Comparison of ENCODE assay signal across 18 cellular contexts in genomic region chr12:19415563-19415962, GRCh38. TPM values are rescaled to one million over a fixed set of nuclear protein-coding genes. Genes with fewer than 3 reads are reported as not detected.
A peak's percentile ranks its signal among the peaks of the same experiment; 100 is the strongest.
DNase-seq lines count a peak whose midpoint lies in the region; FAIRE-seq and TF ChIP-seq lines count a peak whose summit lies in the region.
"Had no signal": no experiment of that assay in that cellular context is flagged by ENCODE, and none has a peak within 500 bp of the region (broad histone marks: within the 10 kb centered on the region; RNA-seq: fewer than 3 reads in every experiment).

No MANE protein-coding gene starts in this region.

- H3K23ac ChIP-seq in H1 (ENCODE audit: insufficient read length): no peak overlapping the region

- in situ Hi-C loops in HAP-1 (cut with MboI; ENCODE audit: low sequenced_read_pairs): no loop called here

- H3K56ac ChIP-seq in H1 (replicated peaks; ENCODE audit: insufficient read length, low read depth, low read length): no peak overlapping the region

- H3K23me2 ChIP-seq in H1 (ENCODE audit: low read depth, low read length): no peaks in the 10 kb centered on the region

- intact Hi-C loops in spleen (cut with DNase I; ENCODE audit: low total_unique reads): no loop called here

- no peak overlapping the region for H3K18ac ChIP-seq in H1 (ENCODE audit: extremely low read depth, low read length)

- no peak overlapping the region for H4K91ac ChIP-seq in H1 (replicated peaks; ENCODE audit: insufficient read length, low read length)

- TF ChIP-seq POLR2A in NB4 (IDR thresholded peaks at IDR 0.05; ENCODE audit: extremely low read depth, insufficient read length) (no peak), H1 (IDR thresholded peaks at IDR 0.05; ENCODE audit: control extremely low read depth in 1 of 2, low read depth in 2 of 2, low read length in 2 of 2) (no peak), spleen (IDR thresholded peaks at IDR 0.05) (no peak)

- POLR2A ChIA-PET in H1 (lab: Charles Lee; ENCODE audit: partially characterized antibody): no interaction called here
- POLR2A ChIA-PET in SK-N-SH (lab: Yijun Ruan, JAX): no interaction called here

- H2AFZ ChIP-seq in H1 (ENCODE audit: low read length) (no peak overlapping the region), SK-N-SH (ENCODE audit: low read depth) (no peak overlapping the region)
- H2AFZ ChIP-seq: GM23248 had no signal

- H3K27me3 ChIP-seq in HAP-1 (ENCODE audit: low read depth) (no peaks in the 10 kb centered on the region), H1 (replicated peaks in 1 of 4; ENCODE audit: control insufficient read depth in 3 of 4, extremely low read depth in 1 of 4, insufficient read depth in 3 of 4, low read length in 3 of 4) (no peaks in the 10 kb centered on the region), spleen (replicated peaks in 1 of 7) (no peaks in the 10 kb centered on the region), SK-N-SH (ENCODE audit: insufficient read depth) (no peaks in the 10 kb centered on the region)

- DNase-seq in HAP-1 (ENCODE audit: low spot score in 2 of 2): peak; percentile 75 to 85
- DNase-seq in NB4 (ENCODE audit: low read depth): peak; percentile 62
- no peak for DNase-seq in H1 (ENCODE audit: low read depth in 1 of 2, low spot score in 2 of 2)
- DNase-seq in spleen: peak; percentile 11
- no peak for DNase-seq in NCI-H2227 (lab: John Stamatoyannopoulos, UW; ENCODE audit: unreplicated experiment)
- DNase-seq in SK-N-SH: no peak
- no peak for DNase-seq in SW480 (ENCODE audit: low spot score)
- DNase-seq: C1 segment of cervical spinal cord; Calu3; CD4-positive, alpha-beta memory T cell; COR-L47; DMS53; DND-41; GM23248; HCEC 1CT had no signal

- no peaks in the 10 kb centered on the region; the same call in 1 of the 2 replicates for H3K9me3 ChIP-seq in HAP-1
- no peaks in the 10 kb centered on the region for H3K9me3 ChIP-seq in H1 (ENCODE audit: insufficient read depth in 2 of 2, low read depth in 1 of 2, low read length in 1 of 2)
- H3K9me3 ChIP-seq in spleen: no peaks in the 10 kb centered on the region
- no peaks in the 10 kb centered on the region for H3K9me3 ChIP-seq in SK-N-SH

- no peaks in the 10 kb centered on the region for H3K9me2 ChIP-seq in SK-N-SH

- H3K4me1 ChIP-seq in HAP-1 (peaks cover 38% of the 10 kb centered on the region), H1 (replicated peaks in 1 of 4; ENCODE audit: control insufficient read depth in 3 of 4, insufficient read depth in 4 of 4, low read length in 3 of 4) (peaks cover 0 to 5% (median 4%) of the 10 kb centered on the region in 4 experiments; a peak in 5 of 7 replicates), spleen (no peaks in the 10 kb centered on the region), SK-N-SH (ENCODE audit: control insufficient read depth in 1 of 2, insufficient read depth in 2 of 2, low read depth in 1 of 2, low read length in 1 of 2) (no peaks in the 10 kb centered on the region; a peak in 1 of 4 replicates)

- no peak overlapping the region for H4K8ac ChIP-seq in H1 (ENCODE audit: extremely low read depth, insufficient read depth, low read length)

- CTCF ChIA-PET in H1 (lab: Charles Lee; ENCODE audit: partially characterized antibody): no interaction called here
- CTCF ChIA-PET in SK-N-SH (lab: Yijun Ruan, JAX): no interaction called here

- no peak overlapping the region for H3K9ac ChIP-seq in H1 (replicated peaks in 1 of 4; ENCODE audit: extremely low read depth in 1 of 4, low read depth in 3 of 4, low read length in 3 of 4)
- H3K9ac ChIP-seq in SK-N-SH: no peak overlapping the region
- H3K9ac ChIP-seq: GM23248 had no signal

- no peak overlapping the region for H2BK20ac ChIP-seq in H1 (ENCODE audit: low read length)

- H3K36me3 ChIP-seq in HAP-1 (replicated peaks) (no peaks in the 10 kb centered on the region), H1 (ENCODE audit: control insufficient read depth in 2 of 4, insufficient read depth in 4 of 4, low read length in 3 of 4) (no peaks in the 10 kb centered on the region), spleen (no peaks in the 10 kb centered on the region), SK-N-SH (replicated peaks in 1 of 2; ENCODE audit: control insufficient read depth in 1 of 2, insufficient read depth in 2 of 2, low read length in 1 of 2) (no peaks in the 10 kb centered on the region)

- no peak overlapping the region for H3K27ac ChIP-seq in H1 (ENCODE audit: low read depth, low read length)
- H3K27ac ChIP-seq in spleen: no peak overlapping the region
- no peak overlapping the region for H3K27ac ChIP-seq in SK-N-SH (ENCODE audit: low read depth in 2 of 2, low read length in 1 of 2)
- H3K27ac ChIP-seq: GM23248 had no signal

- no peaks in the 10 kb centered on the region for H3K79me2 ChIP-seq in H1 (ENCODE audit: control insufficient read depth in 1 of 2, insufficient read depth in 2 of 2, low read length in 2 of 2)
- no peaks in the 10 kb centered on the region for H3K79me2 ChIP-seq in SK-N-SH (ENCODE audit: insufficient read depth)

- no peaks in the 10 kb centered on the region for H3K79me1 ChIP-seq in H1 (ENCODE audit: low read depth, low read length)

- H2BK15ac ChIP-seq in H1 (ENCODE audit: low read length): no peak overlapping the region

- H3K4me3 ChIP-seq in HAP-1 (no peak overlapping the region), NB4 (ENCODE audit: low read depth, low read length) (no peak overlapping the region), H1 (ENCODE audit: extremely low read depth in 1 of 4, insufficient read depth in 2 of 4, low read depth in 3 of 4, low read length in 4 of 4) (no peak overlapping the region), spleen (no peak overlapping the region), SK-N-SH (ENCODE audit: low read depth in 2 of 2, low read length in 1 of 2) (no peak overlapping the region)
- H3K4me3 ChIP-seq: GM23248 had no signal

- H2BK120ac ChIP-seq in H1 (replicated peaks; ENCODE audit: low read depth, low read length): no peak overlapping the region

- peak overlapping the region; percentile 87; the same call in 1 of the 2 replicates for H2BK12ac ChIP-seq in H1 (ENCODE audit: low read depth, low read length)

- TF ChIP-seq EP300 in H1 (IDR thresholded peaks at IDR 0.05; ENCODE audit: borderline replicate concordance in 1 of 2, low read depth in 2 of 2, low read length in 2 of 2) (no peak), SK-N-SH (IDR thresholded peaks at IDR 0.05; ENCODE audit: borderline replicate concordance in 1 of 2, low read depth in 1 of 2, low read length in 1 of 2) (no peak)

- H3K4me2 ChIP-seq in H1 (ENCODE audit: insufficient read depth in 1 of 2, low read depth in 2 of 2, low read length in 2 of 2) (no peak overlapping the region), SK-N-SH (no peak overlapping the region)

- no peak overlapping the region for H4K5ac ChIP-seq in H1 (ENCODE audit: insufficient read length, low read depth, low read length)

- TF ChIP-seq RAD21 in H1 (IDR thresholded peaks at IDR 0.05 in 1 of 2, conservative IDR thresholded peaks at IDR 0.05 in 1 of 2; ENCODE audit: low read depth in 2 of 2, low read length in 2 of 2): no peak
- no peak for TF ChIP-seq RAD21 in SK-N-SH (IDR thresholded peaks at IDR 0.05; ENCODE audit: low read length)

- TF ChIP-seq CTCF in NB4 (IDR thresholded peaks at IDR 0.05; ENCODE audit: low read depth, low read length) (no peak), H1 (IDR thresholded peaks at IDR 0.05; ENCODE audit: control extremely low read depth in 1 of 3, insufficient read depth in 1 of 3, low read depth in 1 of 3, low read length in 3 of 3) (no peak), spleen (IDR thresholded peaks at IDR 0.05 in 8 of 11, conservative IDR thresholded peaks at IDR 0.05 in 3 of 11) (no peak), SK-N-SH (IDR thresholded peaks at IDR 0.05) (no peak)

- H2AK5ac ChIP-seq in H1 (ENCODE audit: low read depth, low read length): no peak overlapping the region

- H3K14ac ChIP-seq in H1 (ENCODE audit: insufficient read length): no peak overlapping the region

- H3K4ac ChIP-seq in H1 (replicated peaks; ENCODE audit: insufficient read length, low read depth, low read length): no peak overlapping the region

- no peaks in the 10 kb centered on the region for H4K20me1 ChIP-seq in H1 (replicated peaks in 1 of 2; ENCODE audit: control insufficient read depth in 1 of 2, insufficient read depth in 2 of 2, low read length in 2 of 2)
- no peaks in the 10 kb centered on the region for H4K20me1 ChIP-seq in SK-N-SH (ENCODE audit: insufficient read depth)

- no peaks in the 10 kb centered on the region for H3F3A ChIP-seq in SK-N-SH (replicated peaks; ENCODE audit: insufficient read depth)

- H2BK5ac ChIP-seq in H1 (ENCODE audit: low read depth, low read length): no peak overlapping the region

- no peak for FAIRE-seq in H1 (lab: Jason Lieb, UNC)
- FAIRE-seq: G401.6, GM19239, H54 had no signal

TF ChIP-seq in H1, 55 proteins besides CTCF, POLR2A, EP300 and RAD21 (continues in another document):
- TF ChIP-seq SAP30 (IDR thresholded peaks at IDR 0.05; ENCODE audit: insufficient read depth, insufficient replicate concordance, low read length): no peak
- no peak for TF ChIP-seq SP2 (IDR thresholded peaks at IDR 0.05; ENCODE audit: low read length)
- TF ChIP-seq BACH1 (IDR thresholded peaks at IDR 0.05; ENCODE audit: low read length): no peak
- no peak for TF ChIP-seq SIX5 (IDR thresholded peaks at IDR 0.05; ENCODE audit: low read depth, low read length)
- TF ChIP-seq KDM4A (IDR thresholded peaks at IDR 0.05; ENCODE audit: low read depth, low read length, severe bottlenecking): no peak

TF ChIP-seq in SK-N-SH, 30 proteins besides CTCF, POLR2A, EP300 and RAD21 (continues in another document):
- TF ChIP-seq RFX5 (IDR thresholded peaks at IDR 0.05; ENCODE audit: low read length): no peak

RNA-seq across cellular contexts. Expression of gene AEBP2, which starts 23.7 kb away (rescaled TPM):
- total RNA-seq in H1 (2021; fragmentation: NEBNext Ultra II Directional; extraction: Animal tissue kit (Norgen Biotek cat#: 25700)): 56.9 and 61.4 TPM in 2 replicates
- polyA plus RNA-seq in H1 (2011; rRNA removed): 10.6 and 13.6 TPM in 2 replicates
- polyA plus RNA-seq in H1 (2011; cell fraction: cytosol; rRNA removed): 16.7 TPM
- 8.0 TPM for polyA plus RNA-seq in H1 (2011; cell fraction: nucleus; rRNA removed)
- 33.6 to 56.8 TPM (median 46.3 TPM) in 4 replicates for polyA plus RNA-seq in H1 (2012, experiment 1 of 2)
- 4.7 TPM for polyA plus RNA-seq in H1 (2012, experiment 2 of 2)
- 41.4 TPM for polyA plus RNA-seq in H1 (2013, experiment 1 of 2)
- 43.0 TPM for polyA plus RNA-seq in H1 (2013, experiment 2 of 2)
- polyA minus RNA-seq in H1 (2011; rRNA and poly(A)+ RNA removed): 29.2 and 29.5 TPM in 2 replicates
- 26.0 TPM for polyA minus RNA-seq in H1 (2011; cell fraction: cytosol; rRNA and poly(A)+ RNA removed)
- polyA minus RNA-seq in H1 (2011; cell fraction: nucleus; rRNA and poly(A)+ RNA removed): 33.3 TPM
- total RNA-seq in spleen: 10 to 100 TPM; 35.7 to 53.4 (median 44.1) TPM
- polyA plus RNA-seq in spleen: 10 to 100 TPM; 11.4 to 13.5 (median 13.0) TPM
- 10.4 and 17.2 TPM in 2 replicates for polyA plus RNA-seq in SK-N-SH (2012; rRNA removed)
- 21.0 and 23.2 TPM in 2 replicates for polyA plus RNA-seq in SK-N-SH (2012; cell fraction: cytosol; rRNA removed)
- polyA plus RNA-seq in SK-N-SH (2012; cell fraction: nucleus; rRNA removed): 7.9 and 12.2 TPM in 2 replicates

Comparison
In these comparisons a context has a peak if more than half of its experiments do, and no peak if none do; other contexts are left out.
1. DNase-seq: peak in HAP-1 (2 of 2), NB4 (single experiment) and spleen (single experiment); none in H1 (0 of 2), NCI-H2227 (single experiment), SK-N-SH (single experiment) and SW480 (single experiment).